In the genomic region with DNA sequence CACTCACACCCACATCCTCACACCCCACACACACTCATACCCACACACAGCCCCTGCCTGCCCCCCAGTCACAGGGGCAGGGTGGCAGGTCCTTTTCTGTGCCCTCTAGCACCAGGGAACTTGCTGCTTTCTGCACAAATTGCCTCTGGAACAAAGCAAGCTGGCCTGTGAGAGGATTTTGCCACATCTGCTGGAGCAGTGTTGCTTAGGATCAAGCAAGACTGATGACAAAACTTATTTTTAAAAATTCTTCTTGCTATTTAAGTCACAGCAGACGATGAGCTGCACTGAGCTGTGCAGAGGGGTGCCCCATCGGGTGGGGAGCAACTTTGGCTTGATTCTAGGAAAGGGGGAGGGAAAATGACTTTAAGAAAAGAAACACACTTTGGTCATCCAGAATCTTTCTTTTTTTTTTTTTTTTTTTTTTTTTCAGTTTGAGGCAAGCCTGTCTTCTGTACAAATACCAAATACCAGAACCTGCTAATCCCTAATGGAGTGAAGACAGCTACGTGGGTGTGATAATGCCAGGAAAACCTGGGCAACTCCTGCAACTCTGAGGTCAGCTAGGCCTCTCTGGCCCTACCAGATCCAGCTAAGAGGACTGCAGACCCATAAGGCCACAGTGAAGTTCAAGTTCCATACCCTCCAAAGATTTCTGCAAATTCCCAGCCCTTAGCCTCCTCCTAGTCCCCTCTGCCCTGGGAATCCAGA, we compare ENCODE assay signal across 26 cellular contexts.
"Had no signal": no experiment of that assay in that cellular context is flagged by ENCODE, and none has a peak within 500 bp of the region (broad histone marks: within the 10 kb centered on the region; RNA-seq: fewer than 3 reads in every experiment).

No MANE protein-coding gene starts in this region.

- DNase-seq: activated B cell treated with CpG ODN at 0.5 μM for 24 hours; activated CD4-positive, alpha-beta T cell treated with anti-CD3 and anti-CD28 coated beads for 1 hour; activated CD4-positive, alpha-beta T cell treated with anti-CD3 and anti-CD28 coated beads, Interleukin-2, amount 10 ng/mL, durations not matched to agents 24 days and 14 days; activated CD8-positive, alpha-beta memory T cell treated with anti-CD3 and anti-CD28 coated beads, Interleukin-2, amount 50 U/mL, for 4 hours; activated CD8-positive, alpha-beta T cell treated with anti-CD3 and anti-CD28 coated beads for 36 hours; activated gamma-delta T cell treated with Interleukin-2 at 50 U/mL for 16 hours; activated naive CD4-positive, alpha-beta T cell treated with anti-CD3 and anti-CD28 coated beads, Interleukin-2, amount 50 U/mL, for 16 hours; activated naive CD8-positive, alpha-beta T cell treated with anti-CD3 and anti-CD28 coated beads, Interleukin-2, amount 10 ng/mL, durations not matched to agents 7 days and 5 days; activated T-cell treated with anti-CD3 and anti-CD28 coated beads, Interleukin-2, amount 50 U/mL, for 72 hours; adrenal gland; MV-4-11; NCI-H1092 treated with DMSO at 0.1 percent for 48 hours; NCI-H1417 treated with DMSO at 0.1 percent for 48 hours; NCI-H1694; NCI-H2029; NCI-H2107; NCI-H2171 treated with DMSO at 0.1 percent for 48 hours; NCI-H345; NCI-H510A; NCI-H526 treated with DMSO at 0.1 percent for 48 hours; NCI-H82; NK-92 treated with Interleukin-12 subunit alpha and Interleukin-12 subunit beta, amount 100 ng/mL, for 24 hours; Peyer's patch; SHP77 treated with DMSO at 0.1 percent for 48 hours had no signal

- H3K27ac ChIP-seq: adrenal gland, KMS-11, Peyer's patch, RWPE1 had no signal

- H3K4me3 ChIP-seq: adrenal gland, Peyer's patch had no signal

- H3K4me2 ChIP-seq: KMS-11 had no signal

- H3K9me3 ChIP-seq: adrenal gland, Peyer's patch had no signal

- H3K4me1 ChIP-seq: adrenal gland, Peyer's patch had no signal

- ATAC-seq: activated CD8-positive, alpha-beta T cell treated with anti-CD3 and anti-CD28 coated beads for 36 hours; activated T-cell treated with anti-CD3 and anti-CD28 coated beads, Interleukin-2, amount 50 U/mL, for 72 hours had no signal

- H3K36me3 ChIP-seq: adrenal gland, Peyer's patch had no signal

- H3K27me3 ChIP-seq: adrenal gland, Peyer's patch had no signal

- H3K9ac ChIP-seq: KMS-11 had no signal
